ENCODE assay signal across 8 cellular contexts in the genomic region with DNA sequence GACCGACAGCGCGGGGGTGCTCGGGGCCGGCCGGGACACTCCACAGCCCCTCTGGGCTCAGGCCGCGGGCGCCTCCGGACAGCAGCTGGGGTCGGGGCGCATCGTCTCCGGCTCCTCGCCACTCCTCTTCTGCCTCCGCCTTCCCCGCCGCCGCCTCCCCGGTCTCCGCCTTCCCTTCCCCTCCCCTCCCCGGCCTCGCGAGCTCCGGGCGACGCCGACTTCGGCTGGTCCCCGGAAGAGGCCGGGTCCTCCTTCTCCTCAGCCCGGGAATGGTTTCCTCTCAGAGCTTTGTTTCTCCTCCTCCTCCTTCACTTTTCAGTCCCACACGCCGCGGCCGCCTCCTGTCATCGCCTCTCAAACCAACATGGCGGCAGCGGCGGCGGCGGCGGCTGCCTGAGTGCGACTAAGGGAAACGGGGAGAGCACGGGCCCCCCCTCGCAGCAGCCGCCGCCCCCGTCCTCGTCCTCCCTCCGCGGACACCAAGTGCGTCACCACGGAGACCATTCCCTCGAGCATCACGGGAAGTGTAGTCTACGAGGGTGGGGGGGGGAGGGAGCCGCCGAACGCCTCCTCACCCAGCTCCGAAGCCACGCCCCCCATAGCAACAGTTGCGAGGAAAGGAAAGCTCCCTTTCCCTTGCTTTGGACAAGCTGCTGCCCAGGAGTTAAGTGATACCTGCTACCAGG. TPM values are rescaled to one million over a fixed set of nuclear protein-coding genes. Genes with fewer than 3 reads are reported as not detected.
DNase-seq lines count a peak whose midpoint lies in the region; ATAC-seq, FAIRE-seq and TF ChIP-seq lines count a peak whose summit lies in the region.

A gene with protein sequence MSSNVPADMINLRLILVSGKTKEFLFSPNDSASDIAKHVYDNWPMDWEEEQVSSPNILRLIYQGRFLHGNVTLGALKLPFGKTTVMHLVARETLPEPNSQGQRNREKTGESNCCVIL (minus strand): TSS at position 405 of the 686 bp plus-strand sequence. CDS start 1,079 bp downstream, outside the sequence.

- H3K14ac ChIP-seq in H1 (ENCODE audit: insufficient read length) (no peak within 1 kb of the TSS), mesenchymal stem cell (ENCODE audit: low read length in 2 of 2) (peak within 1 kb of the TSS in 1 of 2 experiments; percentile 98)

- no peak within 1 kb of the TSS for H3K4ac ChIP-seq in H1 (replicated peaks; ENCODE audit: insufficient read length, low read depth, low read length)
- peak within 1 kb of the TSS; percentile 85 to 92 for H3K4ac ChIP-seq in mesenchymal stem cell (ENCODE audit: low read depth in 1 of 2, low read length in 2 of 2)

- H3K4me3 ChIP-seq in HUES48 (ENCODE audit: low read depth, low read length) (peak within 1 kb of the TSS; percentile 83), NT2/D1 (ENCODE audit: insufficient read length, low read depth) (peak within 1 kb of the TSS; percentile 81), H1 (ENCODE audit: extremely low read depth in 1 of 4, insufficient read depth in 2 of 4, low read depth in 3 of 4, low read length in 4 of 4) (peak within 1 kb of the TSS; percentile 61 to 82 (median 80)), mesenchymal stem cell (ENCODE audit: insufficient read depth in 1 of 2, low read depth in 1 of 2, low read length in 2 of 2) (peak within 1 kb of the TSS; percentile 87 to 98)

- peak within 1 kb of the TSS; percentile 63; the same call in 1 of the 2 replicates for H3K18ac ChIP-seq in H1 (ENCODE audit: extremely low read depth, low read length)
- H3K18ac ChIP-seq in mesenchymal stem cell (ENCODE audit: low read depth in 1 of 2, low read length in 2 of 2) = peak within 1 kb of the TSS; percentile 95 to 97

- H3K36me3 ChIP-seq in HUES48 (ENCODE audit: control insufficient read depth, insufficient read depth, low read length) (no peaks in the 10 kb centered on the region), NT2/D1 (ENCODE audit: insufficient read depth, insufficient read length, low read length) (no peaks in the 10 kb centered on the region), H1 (ENCODE audit: control insufficient read depth in 2 of 4, insufficient read depth in 4 of 4, low read length in 3 of 4) (no peaks in the 10 kb centered on the region), mesenchymal stem cell (ENCODE audit: control insufficient read depth in 1 of 2, insufficient read depth in 2 of 2, low read depth in 1 of 2, low read length in 2 of 2) (no peaks in the 10 kb centered on the region)

- peak in 1 of 2 experiments; percentile 59; a peak in 2 of 3 replicates for TF ChIP-seq POLR2A in H1 (IDR thresholded peaks at IDR 0.05; ENCODE audit: control extremely low read depth in 1 of 2, low read depth in 2 of 2, low read length in 2 of 2)

- CTCF ChIA-PET in activated CD8-positive, alpha-beta memory T cell treated with anti-CD3 and anti-CD28 coated beads, Interleukin-2, amount 10 ng/mL, durations not matched to agents 7 days and 5 days (lab: Charles Lee) = interaction anchor here (0.9 to 5.7 kb wide), 7 partner anchors 70 to 263 kb away, joined by 3 to 103 read pairs (median 3); no protein-coding TSS in a partner anchor
- CTCF ChIA-PET in H1 (lab: Charles Lee; ENCODE audit: partially characterized antibody) = interaction anchor here (0.8 to 1.4 kb wide), 3 partner anchors 15 to 204 kb away, joined by 3 to 4 read pairs (median 3); no protein-coding TSS in a partner anchor

- peaks cover 5 to 39% of the 10 kb centered on the region in 2 experiments; a peak in 3 of 4 replicates for H3K79me2 ChIP-seq in H1 (ENCODE audit: control insufficient read depth in 1 of 2, insufficient read depth in 2 of 2, low read length in 2 of 2)

- peak within 1 kb of the TSS; percentile 89 for H3K4me3 Mint-ChIP-seq in activated CD8-positive, alpha-beta memory T cell treated with anti-CD3 and anti-CD28 coated beads, Interleukin-2, amount 10 ng/mL, durations not matched to agents 7 days and 5 days

- H3K27ac ChIP-seq in HUES48 (ENCODE audit: low read depth, low read length) = peak within 1 kb of the TSS; percentile 95
- H3K27ac ChIP-seq in H1 (ENCODE audit: low read depth, low read length) = peak within 1 kb of the TSS; percentile 77
- H3K27ac ChIP-seq in mesenchymal stem cell (ENCODE audit: low read length, poor library complexity, severe bottlenecking) = peak within 1 kb of the TSS; percentile 91

- peak within 1 kb of the TSS; percentile 99 for H3K27ac Mint-ChIP-seq in activated CD8-positive, alpha-beta memory T cell treated with anti-CD3 and anti-CD28 coated beads, Interleukin-2, amount 10 ng/mL, durations not matched to agents 7 days and 5 days

- peaks cover 34% of the 10 kb centered on the region for H3K4me1 Mint-ChIP-seq in activated CD8-positive, alpha-beta memory T cell treated with anti-CD3 and anti-CD28 coated beads, Interleukin-2, amount 10 ng/mL, durations not matched to agents 7 days and 5 days

- H3K9me3 ChIP-seq in HUES48 (ENCODE audit: control insufficient read depth, insufficient read depth, low read length) (no peaks in the 10 kb centered on the region), NT2/D1 (ENCODE audit: insufficient read depth, low read length) (no peaks in the 10 kb centered on the region), H1 (ENCODE audit: insufficient read depth in 2 of 2, low read depth in 1 of 2, low read length in 1 of 2) (no peaks in the 10 kb centered on the region), mesenchymal stem cell (ENCODE audit: control insufficient read depth, low read length) (no peaks in the 10 kb centered on the region)

- peak within 1 kb of the TSS; percentile 63 for H4K5ac ChIP-seq in H1 (ENCODE audit: insufficient read length, low read depth, low read length)

- TF ChIP-seq CTCF in H1 (IDR thresholded peaks at IDR 0.05; ENCODE audit: control extremely low read depth in 1 of 3, insufficient read depth in 1 of 3, low read depth in 1 of 3, low read length in 3 of 3) = no peak

- no peak within 1 kb of the TSS for H2BK120ac ChIP-seq in H1 (replicated peaks; ENCODE audit: low read depth, low read length)
- H2BK120ac ChIP-seq in mesenchymal stem cell (ENCODE audit: low read depth, low read length) = peak within 1 kb of the TSS; percentile 89

- peak; percentile 84 for ATAC-seq in GM21390 (IDR thresholded peaks at IDR 0.05; ENCODE audit: unreplicated experiment)
- peak; percentile 91 for ATAC-seq in activated CD8-positive, alpha-beta memory T cell treated with anti-CD3 and anti-CD28 coated beads, Interleukin-2, amount 10 ng/mL, durations not matched to agents 7 days and 5 days

- H4K20me1 ChIP-seq in H1 (replicated peaks in 1 of 2; ENCODE audit: control insufficient read depth in 1 of 2, insufficient read depth in 2 of 2, low read length in 2 of 2) = peaks cover 0 to 5% of the 10 kb centered on the region in 2 experiments

- H3K23ac ChIP-seq in H1 (ENCODE audit: insufficient read length) = no peak within 1 kb of the TSS
- peak within 1 kb of the TSS in 1 of 2 experiments; percentile 97 for H3K23ac ChIP-seq in mesenchymal stem cell (ENCODE audit: low read length in 2 of 2)

- in situ Hi-C loops in Caki2 (cut with HindIII; ENCODE audit: low pct_unique_long_range_greater_than_20kb, low sequenced_read_pairs) = no loop called here

- DNase-seq in Caki2 (ENCODE audit: low read depth) = peak; percentile 96
- peak; percentile 89 for DNase-seq in NT2/D1 (ENCODE audit: low read depth, low spot score)
- peak; percentile 98 for DNase-seq in activated CD8-positive, alpha-beta memory T cell treated with anti-CD3 and anti-CD28 coated beads, Interleukin-2, amount 10 ng/mL, durations not matched to agents 7 days and 5 days
- DNase-seq in H1 (ENCODE audit: low read depth in 1 of 2, low spot score in 2 of 2) = peak; percentile 83 to 87
- DNase-seq in mesenchymal stem cell = peak; percentile 98
- DNase-seq in stimulated activated CD8-positive, alpha-beta memory T cell treated with anti-CD3 and anti-CD28 coated beads, Interleukin-12 subunit alpha, Interleukin-12 subunit beta, amount 100 ng/mL, for 24 hours (ENCODE audit: extremely low read depth) = peak; percentile 86

- no peak within 1 kb of the TSS for H2BK20ac ChIP-seq in H1 (ENCODE audit: low read length)

- H3K9me3 Mint-ChIP-seq in activated CD8-positive, alpha-beta memory T cell treated with anti-CD3 and anti-CD28 coated beads, Interleukin-2, amount 10 ng/mL, durations not matched to agents 7 days and 5 days (ENCODE audit: low read depth) = no peaks in the 10 kb centered on the region

- H3K56ac ChIP-seq in H1 (replicated peaks; ENCODE audit: insufficient read length, low read depth, low read length) = peak within 1 kb of the TSS; percentile 67

- no peaks in the 10 kb centered on the region for H3K27me3 Mint-ChIP-seq in activated CD8-positive, alpha-beta memory T cell treated with anti-CD3 and anti-CD28 coated beads, Interleukin-2, amount 10 ng/mL, durations not matched to agents 7 days and 5 days

- H3K27me3 ChIP-seq in HUES48 (ENCODE audit: control insufficient read depth, insufficient read depth, low read length) (no peaks in the 10 kb centered on the region), NT2/D1 (ENCODE audit: insufficient read depth, insufficient read length) (no peaks in the 10 kb centered on the region), H1 (replicated peaks in 1 of 4; ENCODE audit: control insufficient read depth in 3 of 4, extremely low read depth in 1 of 4, insufficient read depth in 3 of 4, low read length in 3 of 4) (no peaks in the 10 kb centered on the region), mesenchymal stem cell (ENCODE audit: control insufficient read depth in 1 of 2, insufficient read depth in 1 of 2, low read length in 2 of 2) (no peaks in the 10 kb centered on the region)

- POLR2A ChIA-PET in H1 (lab: Charles Lee; ENCODE audit: partially characterized antibody) = interaction anchor here (0.6 to 1.4 kb wide), 6 partner anchors 10 to 186 kb away, joined by 3 to 6 read pairs (median 3); no protein-coding TSS in a partner anchor

- no peak for FAIRE-seq in H1 (lab: Jason Lieb, UNC)

- H2BK12ac ChIP-seq in H1 (ENCODE audit: low read depth, low read length) (no peak within 1 kb of the TSS), mesenchymal stem cell (ENCODE audit: low read length in 2 of 2) (peak within 1 kb of the TSS in 1 of 2 experiments; percentile 83)

- H2AK5ac ChIP-seq in H1 (ENCODE audit: low read depth, low read length) = no peak within 1 kb of the TSS
- no peak within 1 kb of the TSS for H2AK5ac ChIP-seq in mesenchymal stem cell (ENCODE audit: low read length, severe bottlenecking)

- H4K8ac ChIP-seq in H1 (ENCODE audit: extremely low read depth, insufficient read depth, low read length) = peak within 1 kb of the TSS; percentile 95; the same call in 1 of the 2 replicates
- H4K8ac ChIP-seq in mesenchymal stem cell (ENCODE audit: low read length) = peak within 1 kb of the TSS; percentile 75

- no peaks in the 10 kb centered on the region for H3K79me1 ChIP-seq in H1 (ENCODE audit: low read depth, low read length)
- H3K79me1 ChIP-seq in mesenchymal stem cell (replicated peaks; ENCODE audit: low read length, poor library complexity, severe bottlenecking) = peaks cover 1% of the 10 kb centered on the region

- H2AFZ ChIP-seq in H1 (ENCODE audit: low read length) (no peak within 1 kb of the TSS), mesenchymal stem cell (ENCODE audit: low read depth, low read length) (peak within 1 kb of the TSS; percentile 79)

- H3K4me2 ChIP-seq in H1 (ENCODE audit: insufficient read depth in 1 of 2, low read depth in 2 of 2, low read length in 2 of 2) (peak within 1 kb of the TSS; percentile 88 to 90), mesenchymal stem cell (ENCODE audit: low read length, poor library complexity, severe bottlenecking) (peak within 1 kb of the TSS; percentile 92)

- TF ChIP-seq RAD21 in H1 (IDR thresholded peaks at IDR 0.05 in 1 of 2, conservative IDR thresholded peaks at IDR 0.05 in 1 of 2; ENCODE audit: low read depth in 2 of 2, low read length in 2 of 2) = no peak; a peak in 1 of 4 replicates

- H3K36me3 Mint-ChIP-seq in activated CD8-positive, alpha-beta memory T cell treated with anti-CD3 and anti-CD28 coated beads, Interleukin-2, amount 10 ng/mL, durations not matched to agents 7 days and 5 days = peaks cover 9% of the 10 kb centered on the region

- WGBS in H1 (ENCODE audit: extremely low coverage in 1 of 2, insufficient coverage in 1 of 2, insufficient read length in 1 of 2, insufficient replicate concordance in 2 of 2, low coverage in 1 of 2, low lambda C conversion rate in 2 of 2, missing lambda C conversion rate in 1 of 2), 2 experiments = 0% methylated on average over 7 of the region's 64 CpGs; no CpG with 5 or more reads in 1 of the 2 experiments
- under 1% methylated on average over 48 of the region's 64 CpGs for WGBS in mesenchymal stem cell

- H3K9ac ChIP-seq in HUES48 (ENCODE audit: low read depth, low read length) (peak within 1 kb of the TSS; percentile 79), NT2/D1 (ENCODE audit: insufficient read length, low read depth) (peak within 1 kb of the TSS; percentile 81), H1 (replicated peaks in 1 of 4; ENCODE audit: extremely low read depth in 1 of 4, low read depth in 3 of 4, low read length in 3 of 4) (peak within 1 kb of the TSS; percentile 56 to 76 (median 61)), mesenchymal stem cell (ENCODE audit: low read length) (peak within 1 kb of the TSS; percentile 98)

- peak in 1 of 2 experiments; percentile 39; a peak in 1 of 3 replicates for TF ChIP-seq EP300 in H1 (IDR thresholded peaks at IDR 0.05; ENCODE audit: borderline replicate concordance in 1 of 2, low read depth in 2 of 2, low read length in 2 of 2)

- H3K4me1 ChIP-seq in HUES48 (ENCODE audit: control insufficient read depth, insufficient read depth, low read length) (peaks cover 29% of the 10 kb centered on the region), NT2/D1 (ENCODE audit: insufficient read depth, insufficient read length) (no peaks in the 10 kb centered on the region), H1 (replicated peaks in 1 of 4; ENCODE audit: control insufficient read depth in 3 of 4, insufficient read depth in 4 of 4, low read length in 3 of 4) (peaks cover 0 to 7% (median 4%) of the 10 kb centered on the region in 4 experiments; a peak in 4 of 7 replicates), mesenchymal stem cell (ENCODE audit: control insufficient read depth, insufficient read depth, low read depth, low read length) (peaks cover 2% of the 10 kb centered on the region)

- H4K91ac ChIP-seq in H1 (replicated peaks; ENCODE audit: insufficient read length, low read length) = peak within 1 kb of the TSS; percentile 25
- H4K91ac ChIP-seq in mesenchymal stem cell (ENCODE audit: low read length) = peak within 1 kb of the TSS; percentile 97

- no peak within 1 kb of the TSS for H2BK15ac ChIP-seq in H1 (ENCODE audit: low read length)
- peak within 1 kb of the TSS; percentile 99 for H2BK15ac ChIP-seq in mesenchymal stem cell (ENCODE audit: low read depth, poor library complexity, severe bottlenecking)

- H3K23me2 ChIP-seq in H1 (ENCODE audit: low read depth, low read length) = peaks cover 4% of the 10 kb centered on the region

- H2BK5ac ChIP-seq in H1 (ENCODE audit: low read depth, low read length) (no peak within 1 kb of the TSS), mesenchymal stem cell (ENCODE audit: low read depth, low read length, poor library complexity, severe bottlenecking) (peak within 1 kb of the TSS; percentile 54)

RNA-seq across cellular contexts. Expression of the gene that starts here (rescaled TPM):
- 14.7 and 18.7 TPM in 2 replicates for total RNA-seq in Caki2 (2014; rRNA removed; shearing (Covaris generic); ENCODE audit: low replicate concordance)
- total RNA-seq in activated CD8-positive, alpha-beta memory T cell treated with anti-CD3 and anti-CD28 coated beads, Interleukin-2, amount 10 ng/mL, durations not matched to agents 7 days and 5 days = 10 to 100 TPM in 1 of 2 experiments, 1 to 10 TPM in 1; 9.6 to 10.2 TPM
- total RNA-seq in H1 (2021; fragmentation: NEBNext Ultra II Directional; extraction: Animal tissue kit (Norgen Biotek cat#: 25700)) = 15.3 and 16.1 TPM in 2 replicates
- 4.3 and 5.3 TPM in 2 replicates for polyA plus RNA-seq in H1 (2011; rRNA removed)
- 6.4 TPM for polyA plus RNA-seq in H1 (2011; cell fraction: cytosol; rRNA removed)
- 5.3 TPM for polyA plus RNA-seq in H1 (2011; cell fraction: nucleus; rRNA removed)
- 5.3 to 12.1 TPM (median 7.2 TPM) in 4 replicates for polyA plus RNA-seq in H1 (2012, experiment 1 of 2)
- 1.1 TPM for polyA plus RNA-seq in H1 (2012, experiment 2 of 2)
- 11.0 TPM for polyA plus RNA-seq in H1 (2013, experiment 1 of 2)
- 9.8 TPM for polyA plus RNA-seq in H1 (2013, experiment 2 of 2)
- 5.7 and 8.0 TPM in 2 replicates for polyA minus RNA-seq in H1 (2011; rRNA and poly(A)+ RNA removed)
- polyA minus RNA-seq in H1 (2011; cell fraction: cytosol; rRNA and poly(A)+ RNA removed) = 7.8 TPM
- polyA minus RNA-seq in H1 (2011; cell fraction: nucleus; rRNA and poly(A)+ RNA removed) = 16.9 TPM
- 13.1 TPM for polyA plus RNA-seq in mesenchymal stem cell (2013, experiment 1 of 2)
- polyA plus RNA-seq in mesenchymal stem cell (2013, experiment 2 of 2) = 13.9 TPM

Comparison
In these comparisons a context has a peak if more than half of its experiments do, and no peak if none do; other contexts are left out.
1. Peak in every context shown above with its lines: DNase-seq, ATAC-seq, H3K4me3 ChIP-seq and H3K27ac ChIP-seq.